8 cellular contexts compared by ENCODE assay signal in genomic region chr12:51238037-51238509, GRCh38. TPM values are rescaled to one million over a fixed set of nuclear protein-coding genes. Genes with fewer than 3 reads are reported as not detected.
A peak's percentile ranks its signal among the peaks of the same experiment; 100 is the strongest.
DNase-seq lines count a peak whose midpoint lies in the region; ATAC-seq, FAIRE-seq and TF ChIP-seq lines count a peak whose summit lies in the region.

No MANE protein-coding gene starts in this region.

- peak overlapping the region; percentile 69; the same call in 1 of the 2 replicates for H4K8ac ChIP-seq in H1 (ENCODE audit: extremely low read depth, insufficient read depth, low read length)
- no peak overlapping the region for H4K8ac ChIP-seq in neuronal stem cell (ENCODE audit: low read depth, low read length)

- peak overlapping the region; percentile 91 for H3K18ac ChIP-seq in H1 (ENCODE audit: extremely low read depth, low read length)
- H3K18ac ChIP-seq in neuronal stem cell (ENCODE audit: low read length) = peak overlapping the region; percentile 67

- peak overlapping the region; percentile 51; the same call in 1 of the 2 replicates for H2BK20ac ChIP-seq in H1 (ENCODE audit: low read length)

- H3K4me3 Mint-ChIP-seq in CD4-positive, alpha-beta memory T cell = peak overlapping the region; percentile 93 to 99 (median 98)

- H3K27ac ChIP-seq in CD4-positive, alpha-beta memory T cell (ENCODE audit: low read depth, low read length) = peak overlapping the region; percentile 100
- H3K27ac ChIP-seq in OCI-LY3 (ENCODE audit: low read length) (peak overlapping the region; percentile 16; the same call in 1 of the 2 replicates), H1 (ENCODE audit: low read depth, low read length) (peak overlapping the region; percentile 65), neuronal stem cell (replicated peaks; ENCODE audit: low read length) (peak overlapping the region; percentile 42)

- H2BK5ac ChIP-seq in H1 (ENCODE audit: low read depth, low read length) = peak overlapping the region; percentile 88
- H2BK5ac ChIP-seq in neuronal stem cell (ENCODE audit: low read length) = no peak overlapping the region

- 0 out of 2 replicates have a peak, but pooled peaks cover 4% of the 10 kb centered on the region for H4K20me1 ChIP-seq in OCI-LY3 (ENCODE audit: insufficient read depth, low read length)
- H4K20me1 ChIP-seq in H1 (replicated peaks in 1 of 2; ENCODE audit: control insufficient read depth in 1 of 2, insufficient read depth in 2 of 2, low read length in 2 of 2) = peaks cover 0 to 2% of the 10 kb centered on the region in 2 experiments

- peaks cover 26 to 47% of the 10 kb centered on the region in 2 donors for H3K36me3 Mint-ChIP-seq in CD4-positive, alpha-beta memory T cell

- H2AK5ac ChIP-seq in H1 (ENCODE audit: low read depth, low read length) = 0 out of 2 replicates have a peak overlapping the region, but pooled peaks have one; percentile 54
- no peak overlapping the region for H2AK5ac ChIP-seq in neuronal stem cell (ENCODE audit: low read depth, low read length)

- peak overlapping the region; percentile 80 for H4K5ac ChIP-seq in H1 (ENCODE audit: insufficient read length, low read depth, low read length)

- H3K9me3 ChIP-seq in CD4-positive, alpha-beta memory T cell (ENCODE audit: control insufficient read depth in 1 of 2, low read length in 2 of 2) = no peaks in the 10 kb centered on the region
- no peaks in the 10 kb centered on the region for H3K9me3 ChIP-seq in OCI-LY3 (ENCODE audit: insufficient read depth, low read length)
- no peaks in the 10 kb centered on the region for H3K9me3 ChIP-seq in H1 (ENCODE audit: insufficient read depth in 2 of 2, low read depth in 1 of 2, low read length in 1 of 2)
- no peaks in the 10 kb centered on the region for H3K9me3 ChIP-seq in neuronal stem cell (replicated peaks in 1 of 2; ENCODE audit: control insufficient read depth in 2 of 2, insufficient read depth in 1 of 2, low read depth in 1 of 2, low read length in 2 of 2)

- H3K4me1 ChIP-seq in CD4-positive, alpha-beta memory T cell (ENCODE audit: insufficient read depth, low read length) = peaks cover 38% of the 10 kb centered on the region
- H3K4me1 ChIP-seq in OCI-LY3 (ENCODE audit: low read length) = peaks cover 23% of the 10 kb centered on the region
- peaks cover 0 to 9% (median 5%) of the 10 kb centered on the region in 4 experiments; a peak in 6 of 7 replicates for H3K4me1 ChIP-seq in H1 (replicated peaks in 1 of 4; ENCODE audit: control insufficient read depth in 3 of 4, insufficient read depth in 4 of 4, low read length in 3 of 4)
- peaks cover 5 to 6% of the 10 kb centered on the region in 2 donors for H3K4me1 ChIP-seq in neuronal stem cell (ENCODE audit: control insufficient read depth in 2 of 2, insufficient read depth in 1 of 2, low read depth in 1 of 2, low read length in 2 of 2)

- peak overlapping the region; percentile 90 for H2AFZ ChIP-seq in OCI-LY3 (ENCODE audit: low read depth, low read length)
- peak overlapping the region; percentile 96 for H2AFZ ChIP-seq in H1 (ENCODE audit: low read length)
- peak overlapping the region; percentile 98 for H2AFZ ChIP-seq in neuronal stem cell (ENCODE audit: low read length)

- peak overlapping the region; percentile 93 for H3K56ac ChIP-seq in H1 (replicated peaks; ENCODE audit: insufficient read length, low read depth, low read length)

- peak overlapping the region; percentile 99 to 100 (median 100) for H3K27ac Mint-ChIP-seq in CD4-positive, alpha-beta memory T cell

- 50% methylated on average over 10 of the region's 10 CpGs; no CpG with 5 or more reads in 1 of the 2 experiments for WGBS in H1 (ENCODE audit: extremely low coverage in 1 of 2, insufficient coverage in 1 of 2, insufficient read length in 1 of 2, insufficient replicate concordance in 2 of 2, low coverage in 1 of 2, low lambda C conversion rate in 2 of 2, missing lambda C conversion rate in 1 of 2), 2 experiments
- no CpG with 5 or more reads among the region's 10 CpGs for WGBS in neuronal stem cell (ENCODE audit: extremely low coverage in 2 of 2, insufficient read length in 2 of 2, insufficient replicate concordance in 1 of 2), 2 donors

- H3K9me3 Mint-ChIP-seq in CD4-positive, alpha-beta memory T cell = no peaks in the 10 kb centered on the region

- peaks cover 31% of the 10 kb centered on the region for H3K36me3 ChIP-seq in CD4-positive, alpha-beta memory T cell (ENCODE audit: insufficient read depth, low read length)
- peaks cover 25% of the 10 kb centered on the region for H3K36me3 ChIP-seq in OCI-LY3 (replicated peaks; ENCODE audit: low read depth, low read length)
- peaks cover 17 to 32% (median 26%) of the 10 kb centered on the region in 4 experiments for H3K36me3 ChIP-seq in H1 (ENCODE audit: control insufficient read depth in 2 of 4, insufficient read depth in 4 of 4, low read length in 3 of 4)
- peaks cover 19 to 32% of the 10 kb centered on the region in 2 donors for H3K36me3 ChIP-seq in neuronal stem cell (replicated peaks in 1 of 2; ENCODE audit: control insufficient read depth in 2 of 2, insufficient read depth in 2 of 2, low read length in 2 of 2)

- ATAC-seq in GM21576 (IDR thresholded peaks at IDR 0.05; ENCODE audit: unreplicated experiment) (peak; percentile 5), HG03521 (IDR thresholded peaks at IDR 0.05; ENCODE audit: unreplicated experiment) (no peak)

- peaks cover 17% of the 10 kb centered on the region for H3K79me2 ChIP-seq in OCI-LY3 (ENCODE audit: low read length)
- peaks cover 0 to 15% of the 10 kb centered on the region in 2 experiments; a peak in 2 of 4 replicates for H3K79me2 ChIP-seq in H1 (ENCODE audit: control insufficient read depth in 1 of 2, insufficient read depth in 2 of 2, low read length in 2 of 2)

- peaks cover 6% of the 10 kb centered on the region; the same call in 1 of the 2 replicates for H3K79me1 ChIP-seq in H1 (ENCODE audit: low read depth, low read length)
- peaks cover 3% of the 10 kb centered on the region for H3K79me1 ChIP-seq in neuronal stem cell (ENCODE audit: low read depth, low read length)

- H3K9ac ChIP-seq in OCI-LY3 (ENCODE audit: low read length) (peak overlapping the region; percentile 68), H1 (replicated peaks in 1 of 4; ENCODE audit: extremely low read depth in 1 of 4, low read depth in 3 of 4, low read length in 3 of 4) (peak overlapping the region; percentile 56 to 100 (median 92)), neuronal stem cell (ENCODE audit: low read depth, low read length, poor library complexity) (peak overlapping the region; percentile 65)

- no peak for TF ChIP-seq EP300 in H1 (IDR thresholded peaks at IDR 0.05; ENCODE audit: borderline replicate concordance in 1 of 2, low read depth in 2 of 2, low read length in 2 of 2)

- H3K27me3 Mint-ChIP-seq in CD4-positive, alpha-beta memory T cell = peaks cover 0 to 1% of the 10 kb centered on the region in 2 donors

- TF ChIP-seq CTCF in OCI-LY3 (IDR thresholded peaks at IDR 0.05; ENCODE audit: low read depth, low read length) (0 out of 2 replicates have a peak, but pooled peaks have one; percentile 3), H1 (IDR thresholded peaks at IDR 0.05; ENCODE audit: control extremely low read depth in 1 of 3, insufficient read depth in 1 of 3, low read depth in 1 of 3, low read length in 3 of 3) (no peak)

- peak overlapping the region; percentile 98 to 100 for H3K4me3 ChIP-seq in CD4-positive, alpha-beta memory T cell (ENCODE audit: low read length in 2 of 2)
- H3K4me3 ChIP-seq in OCI-LY3 (ENCODE audit: low read length) (peak overlapping the region; percentile 97), H1 (ENCODE audit: extremely low read depth in 1 of 4, insufficient read depth in 2 of 4, low read depth in 3 of 4, low read length in 4 of 4) (peak overlapping the region; percentile 54 to 98 (median 78)), neuronal stem cell (ENCODE audit: low read length in 2 of 2) (peak overlapping the region; percentile 82 to 97)

- CTCF ChIA-PET in CD4-positive, alpha-beta memory T cell (lab: Charles Lee; ENCODE audit: partially characterized antibody) = interaction anchor here (0.9 to 1.9 kb wide), 6 partner anchors 8 to 413 kb away, joined by 3 to 9 read pairs (median 3); partner anchors contain the start of genes POU6F1 and SMAGP
- CTCF ChIA-PET in H1 (lab: Charles Lee; ENCODE audit: partially characterized antibody) = interaction anchor here (0.6 to 1.2 kb wide), 2 partner anchors 20 to 26 kb away, joined by 3 to 4 read pairs; partner anchors contain the start of gene POU6F1

- peak overlapping the region; percentile 88 for H4K91ac ChIP-seq in H1 (replicated peaks; ENCODE audit: insufficient read length, low read length)
- H4K91ac ChIP-seq in neuronal stem cell (ENCODE audit: low read depth, low read length, poor library complexity) = no peak overlapping the region

- H3K14ac ChIP-seq in H1 (ENCODE audit: insufficient read length) (peak overlapping the region; percentile 8), neuronal stem cell (ENCODE audit: low read length) (no peak overlapping the region)

- H3K4ac ChIP-seq in H1 (replicated peaks; ENCODE audit: insufficient read length, low read depth, low read length) = peak overlapping the region; percentile 92
- no peak overlapping the region for H3K4ac ChIP-seq in neuronal stem cell (ENCODE audit: low read length)

- peaks cover 26 to 54% (median 40%) of the 10 kb centered on the region in 4 donors for H3K4me1 Mint-ChIP-seq in CD4-positive, alpha-beta memory T cell

- POLR2A ChIA-PET in CD4-positive, alpha-beta memory T cell (lab: Charles Lee; ENCODE audit: partially characterized antibody) = interaction anchor here (0.8 to 8.7 kb wide), 29 partner anchors 8 to 474 kb away, joined by 3 to 177 read pairs (median 8); partner anchors contain the start of genes ATF1, BIN2, CSRNP2 and LETMD1
- POLR2A ChIA-PET in H1 (lab: Charles Lee; ENCODE audit: partially characterized antibody) = interaction anchor here (0.6 to 3.3 kb wide), 19 partner anchors 9 to 190 kb away, joined by 3 to 26 read pairs (median 4); partner anchors contain the start of genes CSRNP2, LETMD1, POU6F1 and SMAGP

- TF ChIP-seq POLR2A in H1 (IDR thresholded peaks at IDR 0.05; ENCODE audit: control extremely low read depth in 1 of 2, low read depth in 2 of 2, low read length in 2 of 2) = no peak

- no peak for DNase-seq in CD4-positive, alpha-beta memory T cell
- DNase-seq in H1 (ENCODE audit: low read depth in 1 of 2, low spot score in 2 of 2) (no peak), neuronal stem cell (ENCODE audit: low spot score) (no peak), HuH-7 (ENCODE audit: low spot score) (no peak), SK-N-DZ (ENCODE audit: low spot score) (no peak)

- peak overlapping the region; percentile 93 for H2BK120ac ChIP-seq in H1 (replicated peaks; ENCODE audit: low read depth, low read length)
- H2BK120ac ChIP-seq in neuronal stem cell (ENCODE audit: low read depth, low read length) = no peak overlapping the region

- H3K4me2 ChIP-seq in OCI-LY3 (ENCODE audit: low read length) (peak overlapping the region; percentile 96), H1 (ENCODE audit: insufficient read depth in 1 of 2, low read depth in 2 of 2, low read length in 2 of 2) (peak overlapping the region; percentile 82 to 88), neuronal stem cell (ENCODE audit: insufficient read depth, low read length, poor library complexity, severe bottlenecking) (peak overlapping the region; percentile 58)

- no peak for FAIRE-seq in H1 (lab: Jason Lieb, UNC)

- H3K23me2 ChIP-seq in H1 (ENCODE audit: low read depth, low read length) = peaks cover 8% of the 10 kb centered on the region

- H2BK15ac ChIP-seq in H1 (ENCODE audit: low read length) = peak overlapping the region; percentile 100
- H2BK15ac ChIP-seq in neuronal stem cell (ENCODE audit: low read length) = no peak overlapping the region

- intact Hi-C loops in CD4-positive, alpha-beta memory T cell (cut with micrococcal nuclease) = loop anchor here (1.0 to 10.0 kb wide), 5 partner anchors 20 to 1496 kb away; partner anchors contain the start of genes COX14, CSRNP2, POU6F1 and TFCP2

- peak overlapping the region; percentile 64 for H2BK12ac ChIP-seq in H1 (ENCODE audit: low read depth, low read length)
- H2BK12ac ChIP-seq in neuronal stem cell (ENCODE audit: low read length) = no peak overlapping the region

- no peaks in the 10 kb centered on the region for H3K27me3 ChIP-seq in CD4-positive, alpha-beta memory T cell (ENCODE audit: insufficient read depth, low read length)
- H3K27me3 ChIP-seq in OCI-LY3 (ENCODE audit: low read depth, low read length) = no peaks in the 10 kb centered on the region
- H3K27me3 ChIP-seq in H1 (replicated peaks in 1 of 4; ENCODE audit: control insufficient read depth in 3 of 4, extremely low read depth in 1 of 4, insufficient read depth in 3 of 4, low read length in 3 of 4) = no peaks in the 10 kb centered on the region
- H3K27me3 ChIP-seq in neuronal stem cell (ENCODE audit: control insufficient read depth in 3 of 3, insufficient read depth in 3 of 3, low read depth in 1 of 3, low read length in 3 of 3) = peaks cover 0 to 4% (median 0%) of the 10 kb centered on the region in 3 experiments

- H3K23ac ChIP-seq in H1 (ENCODE audit: insufficient read length) (no peak overlapping the region), neuronal stem cell (ENCODE audit: low read depth, low read length, poor library complexity) (no peak overlapping the region)

- TF ChIP-seq RAD21 in H1 (IDR thresholded peaks at IDR 0.05 in 1 of 2, conservative IDR thresholded peaks at IDR 0.05 in 1 of 2; ENCODE audit: low read depth in 2 of 2, low read length in 2 of 2) = no peak

RNA-seq across cellular contexts. Expression of gene DAZAP2, which starts 0.6 kb away (rescaled TPM):
- total RNA-seq in CD4-positive, alpha-beta memory T cell = 100 to 1,000 TPM; 275 to 286 TPM
- 1,000 to 10,000 TPM; 1,322 to 2,333 TPM for polyA plus RNA-seq in CD4-positive, alpha-beta memory T cell
- 24.9 and 27.1 TPM in 2 replicates for total RNA-seq in H1 (2021; fragmentation: NEBNext Ultra II Directional; extraction: Animal tissue kit (Norgen Biotek cat#: 25700))
- 64.7 and 77.2 TPM in 2 replicates for polyA plus RNA-seq in H1 (2011; rRNA removed)
- 69.2 TPM for polyA plus RNA-seq in H1 (2011; cell fraction: cytosol; rRNA removed)
- 73.7 TPM for polyA plus RNA-seq in H1 (2011; cell fraction: nucleus; rRNA removed)
- 29.7 to 51.3 TPM (median 45.2 TPM) in 4 replicates for polyA plus RNA-seq in H1 (2012, experiment 1 of 2)
- polyA plus RNA-seq in H1 (2012, experiment 2 of 2) = 16.9 TPM
- polyA plus RNA-seq in H1 (2013, experiment 1 of 2) = 35.8 TPM
- polyA plus RNA-seq in H1 (2013, experiment 2 of 2) = 33.0 TPM
- polyA minus RNA-seq in H1 (2011; rRNA and poly(A)+ RNA removed) = 63.7 and 86.0 TPM in 2 replicates
- polyA minus RNA-seq in H1 (2011; cell fraction: cytosol; rRNA and poly(A)+ RNA removed) = 24.7 TPM
- 33.1 TPM for polyA minus RNA-seq in H1 (2011; cell fraction: nucleus; rRNA and poly(A)+ RNA removed)
- polyA plus RNA-seq in neuronal stem cell (2013, experiment 1 of 2) = 102 TPM
- polyA plus RNA-seq in neuronal stem cell (2013, experiment 2 of 2) = 103 TPM
- polyA plus RNA-seq in SK-N-DZ (2014; cell fraction: cytosol; rRNA removed) = 171 and 190 TPM in 2 replicates
- 77.4 and 110 TPM in 2 replicates for polyA plus RNA-seq in SK-N-DZ (2014; cell fraction: nucleus; rRNA removed)

RNA-seq across cellular contexts. Expression of gene POU6F1, which starts 20.2 kb away (rescaled TPM):
- total RNA-seq in CD4-positive, alpha-beta memory T cell = 10 to 100 TPM; 71.9 to 79.8 TPM
- polyA plus RNA-seq in CD4-positive, alpha-beta memory T cell = 1 to 10 TPM; 1.4 to 8.5 TPM
- total RNA-seq in H1 (2021; fragmentation: NEBNext Ultra II Directional; extraction: Animal tissue kit (Norgen Biotek cat#: 25700)) = 6.8 and 8.7 TPM in 2 replicates
- 5.6 and 7.5 TPM in 2 replicates for polyA plus RNA-seq in H1 (2011; rRNA removed)
- polyA plus RNA-seq in H1 (2011; cell fraction: cytosol; rRNA removed) = 3.4 TPM
- polyA plus RNA-seq in H1 (2011; cell fraction: nucleus; rRNA removed) = 12.0 TPM
- 6.5 to 7.3 TPM (median 7.1 TPM) in 4 replicates for polyA plus RNA-seq in H1 (2012, experiment 1 of 2)
- 21.5 TPM for polyA plus RNA-seq in H1 (2012, experiment 2 of 2)
- polyA plus RNA-seq in H1 (2013, experiment 1 of 2) = 4.2 TPM
- 3.8 TPM for polyA plus RNA-seq in H1 (2013, experiment 2 of 2)
- polyA minus RNA-seq in H1 (2011; rRNA and poly(A)+ RNA removed) = 3.5 and 5.5 TPM in 2 replicates
- polyA minus RNA-seq in H1 (2011; cell fraction: cytosol; rRNA and poly(A)+ RNA removed) = 7.0 TPM
- 7.0 TPM for polyA minus RNA-seq in H1 (2011; cell fraction: nucleus; rRNA and poly(A)+ RNA removed)
- 3.0 TPM for polyA plus RNA-seq in neuronal stem cell (2013, experiment 1 of 2)
- 2.9 TPM for polyA plus RNA-seq in neuronal stem cell (2013, experiment 2 of 2)
- 2.1 and 3.6 TPM in 2 replicates for polyA plus RNA-seq in SK-N-DZ (2014; cell fraction: cytosol; rRNA removed)
- polyA plus RNA-seq in SK-N-DZ (2014; cell fraction: nucleus; rRNA removed) = 8.7 and 11.3 TPM in 2 replicates

RNA-seq across cellular contexts. Expression of gene SMAGP, which starts 32.1 kb away (rescaled TPM):
- 1 to 10 TPM; 3.9 to 5.5 TPM for total RNA-seq in CD4-positive, alpha-beta memory T cell
- 10 to 100 TPM; 10.6 to 18.9 TPM for polyA plus RNA-seq in CD4-positive, alpha-beta memory T cell
- total RNA-seq in H1 (2021; fragmentation: NEBNext Ultra II Directional; extraction: Animal tissue kit (Norgen Biotek cat#: 25700)) = 9.2 and 9.4 TPM in 2 replicates
- 12.7 and 13.9 TPM in 2 replicates for polyA plus RNA-seq in H1 (2011; rRNA removed)
- polyA plus RNA-seq in H1 (2011; cell fraction: cytosol; rRNA removed) = 12.9 TPM
- 8.2 TPM for polyA plus RNA-seq in H1 (2011; cell fraction: nucleus; rRNA removed)
- 9.5 to 11.2 TPM (median 10.4 TPM) in 4 replicates for polyA plus RNA-seq in H1 (2012, experiment 1 of 2)
- 11.1 TPM for polyA plus RNA-seq in H1 (2012, experiment 2 of 2)
- polyA plus RNA-seq in H1 (2013, experiment 1 of 2) = 10.1 TPM
- polyA plus RNA-seq in H1 (2013, experiment 2 of 2) = 11.8 TPM
- 9.9 and 12.0 TPM in 2 replicates for polyA minus RNA-seq in H1 (2011; rRNA and poly(A)+ RNA removed)
- 3.4 TPM for polyA minus RNA-seq in H1 (2011; cell fraction: cytosol; rRNA and poly(A)+ RNA removed)
- 5.0 TPM for polyA minus RNA-seq in H1 (2011; cell fraction: nucleus; rRNA and poly(A)+ RNA removed)
- 8.4 TPM for polyA plus RNA-seq in neuronal stem cell (2013, experiment 1 of 2)
- 8.1 TPM for polyA plus RNA-seq in neuronal stem cell (2013, experiment 2 of 2)
- polyA plus RNA-seq in SK-N-DZ (2014; cell fraction: cytosol; rRNA removed) = 1.5 and 3.0 TPM in 2 replicates
- 0.62 and 2.8 TPM in 2 replicates for polyA plus RNA-seq in SK-N-DZ (2014; cell fraction: nucleus; rRNA removed)

Comparison
In these comparisons a context has a peak if more than half of its experiments do, and no peak if none do; other contexts are left out.
1. H3K27ac ChIP-seq: peak in every context shown above with its lines; median percentile 100 in CD4-positive, alpha-beta memory T cell; 65 in H1; 42 in neuronal stem cell; 16 in OCI-LY3.